Comparison of ENCODE assay signal across 17 cellular contexts in the genomic region with DNA sequence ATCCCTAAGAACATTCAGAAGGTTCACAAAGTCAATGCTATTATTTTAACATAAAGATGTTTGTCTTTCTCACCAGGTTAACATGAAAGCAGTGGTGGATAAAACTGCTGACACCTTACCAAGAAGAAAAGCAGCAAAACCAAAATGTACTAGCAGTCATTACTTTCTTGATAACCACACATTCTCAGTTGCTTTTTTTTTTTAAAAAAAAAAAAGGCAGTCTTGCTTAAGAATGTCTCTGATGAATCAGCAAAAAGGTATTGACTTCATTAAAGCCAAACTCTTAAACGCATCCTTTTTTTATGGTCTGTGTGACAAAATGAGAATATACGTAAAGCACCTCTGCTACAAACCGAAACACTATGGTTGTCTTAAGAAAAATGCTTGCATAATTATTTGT. TPM values are rescaled to one million over a fixed set of nuclear protein-coding genes. Genes with fewer than 3 reads are reported as not detected.
DNase-seq lines count a peak whose midpoint lies in the region; ATAC-seq and TF ChIP-seq lines count a peak whose summit lies in the region.
"Had no signal": no experiment of that assay in that cellular context is flagged by ENCODE, and none has a peak within 500 bp of the region (broad histone marks: within the 10 kb centered on the region; RNA-seq: fewer than 3 reads in every experiment).

No MANE protein-coding gene starts in this region.

- intact Hi-C loops in Caco-2 (cut with micrococcal nuclease; ENCODE audit: unreplicated experiment) (no loop called here), body of pancreas (cut with DNase I) (no loop called here)

- no peaks in the 10 kb centered on the region for H3K27me3 ChIP-seq in Caco-2 (replicated peaks; ENCODE audit: control insufficient read depth, insufficient read depth, low read length)
- H3K27me3 ChIP-seq in body of pancreas = no peaks in the 10 kb centered on the region
- H3K27me3 ChIP-seq: colonic mucosa, heart right ventricle, testis had no signal

- ATAC-seq in GM18867 (IDR thresholded peaks at IDR 0.05; ENCODE audit: unreplicated experiment) (peak; percentile 69), SK-N-SH treated with all-trans-retinoic acid at 6 μM for 48 hours (peak; percentile 38; the same call in 1 of the 3 replicates), HG03159 (IDR thresholded peaks at IDR 0.05; ENCODE audit: unreplicated experiment) (no peak), body of pancreas (no peak)
- ATAC-seq: heart right ventricle had no signal

- DNase-seq in AG08396 (ENCODE audit: low spot score) = peak; percentile 11
- DNase-seq in fibroblast of villous mesenchyme (ENCODE audit: low read depth) = peak; percentile 68
- no peak for DNase-seq in Caco-2
- no peak for DNase-seq in body of pancreas
- DNase-seq in NCI-H748 treated with DMSO at 0.1 percent for 48 hours (lab: John Stamatoyannopoulos, UW) = no peak
- DNase-seq: activated gamma-delta T cell, colonic mucosa, COR-L47, heart right ventricle, NCI-H2029, testis had no signal

- POLR2A ChIA-PET in Caco-2 (lab: Charles Lee) = no interaction called here

- no TSS peak for BruUV-seq in Caco-2 (replicated peaks; lab: Mats Ljungman, UMichigan)

- no peak overlapping the region for H3K4me3 Mint-ChIP-seq in Caco-2 (ENCODE audit: unreplicated experiment)
- H3K4me3 Mint-ChIP-seq: mesothelial cell of epicardium had no signal

- H3K4me3 ChIP-seq in fibroblast of villous mesenchyme (ENCODE audit: low read depth, low read length) (no peak overlapping the region), Caco-2 (ENCODE audit: low read depth, low read length) (no peak overlapping the region), body of pancreas (no peak overlapping the region)
- H3K4me3 ChIP-seq: colonic mucosa, heart right ventricle, testis had no signal

- no peaks in the 10 kb centered on the region for H3K4me1 ChIP-seq in Caco-2
- H3K4me1 ChIP-seq in body of pancreas = no peaks in the 10 kb centered on the region
- H3K4me1 ChIP-seq: colonic mucosa, heart right ventricle, testis had no signal

- TF ChIP-seq POLR2A in body of pancreas (IDR thresholded peaks at IDR 0.05) = no peak

- TF ChIP-seq CTCF in fibroblast of villous mesenchyme (IDR thresholded peaks at IDR 0.05; ENCODE audit: insufficient read depth, low read depth, low read length) = no peak
- no peak for TF ChIP-seq CTCF in Caco-2 (IDR thresholded peaks at IDR 0.05; ENCODE audit: insufficient read depth in 1 of 2, low read depth in 1 of 2, low read length in 1 of 2, severe bottlenecking in 1 of 2, unreplicated experiment in 1 of 2)
- no peak for TF ChIP-seq CTCF in body of pancreas (IDR thresholded peaks at IDR 0.05)

- no peaks in the 10 kb centered on the region for H3K4me1 Mint-ChIP-seq in Caco-2 (ENCODE audit: low read depth, unreplicated experiment)

- WGBS in body of pancreas, 2 donors = 77 to 84% methylated on average over 3 of the region's 3 CpGs

- CTCF ChIA-PET in Caco-2 (lab: Charles Lee) = no interaction called here

- no peak overlapping the region for H3K27ac ChIP-seq in body of pancreas
- H3K27ac ChIP-seq: colonic mucosa, heart right ventricle, testis, VCaP had no signal

- no peaks in the 10 kb centered on the region for H3K27me3 Mint-ChIP-seq in Caco-2 (ENCODE audit: insufficient read depth, unreplicated experiment)

- H3K36me3 ChIP-seq in Caco-2 (ENCODE audit: control insufficient read depth, insufficient read depth, low read length) (no peaks in the 10 kb centered on the region), body of pancreas (replicated peaks in 1 of 2; ENCODE audit: insufficient read depth in 1 of 2, low read depth in 2 of 2) (no peaks in the 10 kb centered on the region)
- H3K36me3 ChIP-seq: colonic mucosa, heart right ventricle had no signal

- H3K36me3 Mint-ChIP-seq in Caco-2 (ENCODE audit: insufficient read depth, unreplicated experiment) = no peaks in the 10 kb centered on the region
- H3K36me3 Mint-ChIP-seq: mesothelial cell of epicardium had no signal

- H3K9me3 Mint-ChIP-seq in Caco-2 (ENCODE audit: unreplicated experiment) = no peaks in the 10 kb centered on the region
- H3K9me3 Mint-ChIP-seq: mesothelial cell of epicardium had no signal

- H3K9me3 ChIP-seq in Caco-2 = no peaks in the 10 kb centered on the region
- H3K9me3 ChIP-seq in body of pancreas = no peaks in the 10 kb centered on the region
- H3K9me3 ChIP-seq: colonic mucosa, heart right ventricle, testis had no signal

- no peak overlapping the region for H3K27ac Mint-ChIP-seq in Caco-2 (ENCODE audit: unreplicated experiment)
- H3K27ac Mint-ChIP-seq: mesothelial cell of epicardium had no signal

TF ChIP-seq in SK-N-SH treated with all-trans-retinoic acid at 6 μM for 48 hours, 23 proteins besides CTCF, POLR2A, EP300 and RAD21:
- no peak for TF ChIP-seq OSR1 (CRISPR knock-in tag; IDR thresholded peaks at IDR 0.05)
- TF ChIP-seq ARNTL (CRISPR knock-in tag; IDR thresholded peaks at IDR 0.05; ENCODE audit: borderline replicate concordance, low read depth) = no peak
- TF ChIP-seq TCF4 (CRISPR knock-in tag; IDR thresholded peaks at IDR 0.05; ENCODE audit: borderline replicate concordance) = no peak
- TF ChIP-seq, protein P1, sequence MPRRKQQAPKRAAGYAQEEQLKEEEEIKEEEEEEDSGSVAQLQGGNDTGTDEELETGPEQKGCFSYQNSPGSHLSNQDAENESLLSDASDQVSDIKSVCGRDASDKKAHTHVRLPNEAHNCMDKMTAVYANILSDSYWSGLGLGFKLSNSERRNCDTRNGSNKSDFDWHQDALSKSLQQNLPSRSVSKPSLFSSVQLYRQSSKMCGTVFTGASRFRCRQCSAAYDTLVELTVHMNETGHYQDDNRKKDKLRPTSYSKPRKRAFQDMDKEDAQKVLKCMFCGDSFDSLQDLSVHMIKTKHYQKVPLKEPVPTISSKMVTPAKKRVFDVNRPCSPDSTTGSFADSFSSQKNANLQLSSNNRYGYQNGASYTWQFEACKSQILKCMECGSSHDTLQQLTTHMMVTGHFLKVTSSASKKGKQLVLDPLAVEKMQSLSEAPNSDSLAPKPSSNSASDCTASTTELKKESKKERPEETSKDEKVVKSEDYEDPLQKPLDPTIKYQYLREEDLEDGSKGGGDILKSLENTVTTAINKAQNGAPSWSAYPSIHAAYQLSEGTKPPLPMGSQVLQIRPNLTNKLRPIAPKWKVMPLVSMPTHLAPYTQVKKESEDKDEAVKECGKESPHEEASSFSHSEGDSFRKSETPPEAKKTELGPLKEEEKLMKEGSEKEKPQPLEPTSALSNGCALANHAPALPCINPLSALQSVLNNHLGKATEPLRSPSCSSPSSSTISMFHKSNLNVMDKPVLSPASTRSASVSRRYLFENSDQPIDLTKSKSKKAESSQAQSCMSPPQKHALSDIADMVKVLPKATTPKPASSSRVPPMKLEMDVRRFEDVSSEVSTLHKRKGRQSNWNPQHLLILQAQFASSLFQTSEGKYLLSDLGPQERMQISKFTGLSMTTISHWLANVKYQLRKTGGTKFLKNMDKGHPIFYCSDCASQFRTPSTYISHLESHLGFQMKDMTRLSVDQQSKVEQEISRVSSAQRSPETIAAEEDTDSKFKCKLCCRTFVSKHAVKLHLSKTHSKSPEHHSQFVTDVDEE (CRISPR knock-in tag; IDR thresholded peaks at IDR 0.05) = no peak
- TF ChIP-seq ZNF70 (CRISPR knock-in tag; IDR thresholded peaks at IDR 0.05) = no peak
- TF ChIP-seq, protein P2, sequence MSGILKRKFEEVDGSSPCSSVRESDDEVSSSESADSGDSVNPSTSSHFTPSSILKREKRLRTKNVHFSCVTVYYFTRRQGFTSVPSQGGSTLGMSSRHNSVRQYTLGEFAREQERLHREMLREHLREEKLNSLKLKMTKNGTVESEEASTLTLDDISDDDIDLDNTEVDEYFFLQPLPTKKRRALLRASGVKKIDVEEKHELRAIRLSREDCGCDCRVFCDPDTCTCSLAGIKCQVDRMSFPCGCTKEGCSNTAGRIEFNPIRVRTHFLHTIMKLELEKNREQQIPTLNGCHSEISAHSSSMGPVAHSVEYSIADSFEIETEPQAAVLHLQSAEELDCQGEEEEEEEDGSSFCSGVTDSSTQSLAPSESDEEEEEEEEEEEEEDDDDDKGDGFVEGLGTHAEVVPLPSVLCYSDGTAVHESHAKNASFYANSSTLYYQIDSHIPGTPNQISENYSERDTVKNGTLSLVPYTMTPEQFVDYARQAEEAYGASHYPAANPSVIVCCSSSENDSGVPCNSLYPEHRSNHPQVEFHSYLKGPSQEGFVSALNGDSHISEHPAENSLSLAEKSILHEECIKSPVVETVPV (CRISPR knock-in tag; IDR thresholded peaks at IDR 0.05) = no peak
- TF ChIP-seq ISL1 (CRISPR knock-in tag; IDR thresholded peaks at IDR 0.05) = no peak
- no peak for TF ChIP-seq ESRRG (CRISPR knock-in tag; IDR thresholded peaks at IDR 0.05)
- no peak for TF ChIP-seq PPARA (CRISPR knock-in tag; IDR thresholded peaks at IDR 0.05; ENCODE audit: borderline replicate concordance)
- no peak for TF ChIP-seq ZNF8 (CRISPR knock-in tag; IDR thresholded peaks at IDR 0.05)
- TF ChIP-seq ZNF565 (CRISPR knock-in tag; conservative IDR thresholded peaks at IDR 0.05; ENCODE audit: low read depth) = no peak
- no peak for TF ChIP-seq CSDC2 (CRISPR knock-in tag; IDR thresholded peaks at IDR 0.05)
- TF ChIP-seq RARB (CRISPR knock-in tag; IDR thresholded peaks at IDR 0.05) = no peak
- TF ChIP-seq, protein P3, sequence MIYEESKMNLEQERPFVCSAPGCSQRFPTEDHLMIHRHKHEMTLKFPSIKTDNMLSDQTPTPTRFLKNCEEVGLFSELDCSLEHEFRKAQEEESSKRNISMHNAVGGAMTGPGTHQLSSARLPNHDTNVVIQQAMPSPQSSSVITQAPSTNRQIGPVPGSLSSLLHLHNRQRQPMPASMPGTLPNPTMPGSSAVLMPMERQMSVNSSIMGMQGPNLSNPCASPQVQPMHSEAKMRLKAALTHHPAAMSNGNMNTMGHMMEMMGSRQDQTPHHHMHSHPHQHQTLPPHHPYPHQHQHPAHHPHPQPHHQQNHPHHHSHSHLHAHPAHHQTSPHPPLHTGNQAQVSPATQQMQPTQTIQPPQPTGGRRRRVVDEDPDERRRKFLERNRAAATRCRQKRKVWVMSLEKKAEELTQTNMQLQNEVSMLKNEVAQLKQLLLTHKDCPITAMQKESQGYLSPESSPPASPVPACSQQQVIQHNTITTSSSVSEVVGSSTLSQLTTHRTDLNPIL (CRISPR knock-in tag; IDR thresholded peaks at IDR 0.05; ENCODE audit: low read depth) = no peak
TF ChIP-seq in SK-N-SH treated with all-trans-retinoic acid at 6 μM for 48 hours: peak in this region for 0.

RNA-seq across cellular contexts. Expression of gene CDKL2, which starts 31.9 kb away (rescaled TPM):
- total RNA-seq in fibroblast of villous mesenchyme (0.32 and 1.3 TPM in 2 replicates), Caco-2 (2022) (1.5 and 1.9 TPM in 2 replicates), body of pancreas (1 to 10 TPM; 1.6 to 4.6 TPM)
- total RNA-seq: HT-29 had no signal

RNA-seq across cellular contexts. Expression of gene ODAPH, which starts 42.5 kb away (rescaled TPM):
- not detected in 2 replicates for total RNA-seq in fibroblast of villous mesenchyme
- total RNA-seq in Caco-2 (2022) = not detected in 2 replicates
- total RNA-seq in body of pancreas = not detected
- total RNA-seq: colonic mucosa, heart right ventricle, HT-29, testis had no signal

Comparison
In these comparisons a context has a peak if more than half of its experiments do, and no peak if none do; other contexts are left out.
1. DNase-seq: peak in AG08396 (single experiment) and fibroblast of villous mesenchyme (single experiment); none in Caco-2 (0 of 2), body of pancreas (0 of 4) and NCI-H748 treated with DMSO at 0.1 percent for 48 hours (single experiment).
2. ATAC-seq: peak in GM18867 (single experiment) and SK-N-SH treated with all-trans-retinoic acid at 6 μM for 48 hours (single experiment); none in HG03159 (single experiment) and body of pancreas (single experiment).